ENCODE assay signal across 13 cellular contexts in the genomic region with DNA sequence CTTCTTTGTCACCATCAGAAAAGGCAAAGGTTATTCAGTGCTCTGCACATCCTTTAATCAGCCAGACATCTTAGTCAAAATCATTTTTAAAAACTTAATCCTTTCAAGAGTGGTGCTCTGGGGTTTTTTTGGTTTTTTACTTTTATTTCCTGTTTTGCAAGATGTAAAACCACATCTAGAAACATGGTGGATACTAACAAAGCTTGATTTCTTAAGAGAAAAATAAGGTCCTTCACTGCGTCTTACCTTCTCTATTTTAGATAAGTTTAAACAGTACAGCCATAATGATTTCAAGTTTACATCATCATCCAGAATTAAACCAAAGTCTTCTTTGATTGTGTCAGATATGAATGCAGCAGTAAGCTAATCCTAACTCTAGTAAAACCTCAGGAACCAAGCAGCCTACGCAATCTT. TPM values are rescaled to one million over a fixed set of nuclear protein-coding genes. Genes with fewer than 3 reads are reported as not detected.
DNase-seq lines count a peak whose midpoint lies in the region; ATAC-seq lines count a peak whose summit lies in the region.
"Had no signal": no experiment of that assay in that cellular context is flagged by ENCODE, and none has a peak within 500 bp of the region (broad histone marks: within the 10 kb centered on the region; RNA-seq: fewer than 3 reads in every experiment).

No MANE protein-coding gene starts in this region.

- H3K27me3 Mint-ChIP-seq in activated T-helper 2 cell treated with anti-CD3 and anti-CD28 coated beads, Interferon-gamma antibody, Interleukin-2, Interleukin-4, amounts not matched to agents 10 μg/mL and 5 μg/mL and 100 μg/mL, durations not matched to agents 14 hours and 24 hours and 36 hours (ENCODE audit: low read depth): no peaks in the 10 kb centered on the region
- no peaks in the 10 kb centered on the region for H3K27me3 Mint-ChIP-seq in naive thymus-derived CD8-positive, alpha-beta T cell

- H3K36me3 Mint-ChIP-seq in activated T-helper 2 cell treated with anti-CD3 and anti-CD28 coated beads, Interferon-gamma antibody, Interleukin-2, Interleukin-4, amounts not matched to agents 10 μg/mL and 5 μg/mL and 100 μg/mL, durations not matched to agents 14 hours and 24 hours and 36 hours (ENCODE audit: low read depth): peaks cover 54% of the 10 kb centered on the region
- peaks cover 0 to 26% (median 2%) of the 10 kb centered on the region in 3 donors for H3K36me3 Mint-ChIP-seq in naive thymus-derived CD8-positive, alpha-beta T cell

- peak overlapping the region; percentile 90 for H3K27ac Mint-ChIP-seq in activated T-helper 2 cell treated with anti-CD3 and anti-CD28 coated beads, Interferon-gamma antibody, Interleukin-2, Interleukin-4, amounts not matched to agents 10 μg/mL and 5 μg/mL and 100 μg/mL, durations not matched to agents 14 hours and 24 hours and 36 hours
- H3K27ac Mint-ChIP-seq in naive thymus-derived CD8-positive, alpha-beta T cell: peak overlapping the region; percentile 87 to 99 (median 96)

- ATAC-seq in naive thymus-derived CD8-positive, alpha-beta T cell: peak; percentile 68 to 81
- no peak for ATAC-seq in GM18873 (IDR thresholded peaks at IDR 0.05; ENCODE audit: low FRiP score, unreplicated experiment)

- H3K4me3 ChIP-seq in Jurkat, Clone E6-1 (ENCODE audit: low read length): no peak overlapping the region
- H3K4me3 ChIP-seq: mucosa of descending colon had no signal

- peak overlapping the region; percentile 74 for H3K4me3 Mint-ChIP-seq in activated T-helper 2 cell treated with anti-CD3 and anti-CD28 coated beads, Interferon-gamma antibody, Interleukin-2, Interleukin-4, amounts not matched to agents 10 μg/mL and 5 μg/mL and 100 μg/mL, durations not matched to agents 14 hours and 24 hours and 36 hours (ENCODE audit: low read depth)
- H3K4me3 Mint-ChIP-seq in naive thymus-derived CD8-positive, alpha-beta T cell: peak overlapping the region; percentile 73 to 94 (median 89)

- POLR2A ChIA-PET in naive thymus-derived CD8-positive, alpha-beta T cell (lab: Charles Lee): interaction anchor here (0.7 to 6.5 kb wide), 17 partner anchors 9 to 243 kb away, joined by 3 to 60 read pairs (median 5); a partner anchor contains a TSS

- DNase-seq in CD1c-positive myeloid dendritic cell (ENCODE audit: extremely low spot score) (peak; percentile 62), globus pallidus (ENCODE audit: low spot score) (no peak), D341Med (ENCODE audit: low spot score) (no peak), DMS153 treated with DMSO at 0.1 percent for 48 hours (lab: John Stamatoyannopoulos, UW; ENCODE audit: unreplicated experiment) (no peak)
- DNase-seq in Jurkat, Clone E6-1 (ENCODE audit: low read depth, low spot score): peak; percentile 89
- no peak for DNase-seq in activated T-helper 2 cell treated with anti-CD3 and anti-CD28 coated beads, Interferon-gamma antibody, Interleukin-2, Interleukin-4, amounts not matched to agents 10 μg/mL and 5 μg/mL and 100 μg/mL, durations not matched to agents 14 hours and 24 hours and 36 hours (ENCODE audit: low spot score)
- peak in 4 of 10 donors; percentile 28 to 88 (median 80) for DNase-seq in naive thymus-derived CD8-positive, alpha-beta T cell
- DNase-seq: activated gamma-delta T cell; COR-L47; effector CD4-positive, alpha-beta T cell; NCI-H1417 treated with DMSO at 0.1 percent for 48 hours had no signal

- intact Hi-C loops in activated T-helper 2 cell treated with anti-CD3 and anti-CD28 coated beads, Interferon-gamma antibody, Interleukin-2, Interleukin-4, amounts not matched to agents 10 μg/mL and 5 μg/mL and 100 μg/mL, durations not matched to agents 14 hours and 24 hours and 36 hours (cut with micrococcal nuclease): loop anchor here (2.0 kb wide), 5 partner anchors 29 to 167 kb away; no protein-coding TSS in a partner anchor

- H3K4me1 Mint-ChIP-seq in activated T-helper 2 cell treated with anti-CD3 and anti-CD28 coated beads, Interferon-gamma antibody, Interleukin-2, Interleukin-4, amounts not matched to agents 10 μg/mL and 5 μg/mL and 100 μg/mL, durations not matched to agents 14 hours and 24 hours and 36 hours (ENCODE audit: low read depth): peaks cover 75% of the 10 kb centered on the region
- peaks cover 59 to 94% (median 92%) of the 10 kb centered on the region in 4 donors for H3K4me1 Mint-ChIP-seq in naive thymus-derived CD8-positive, alpha-beta T cell

- H3K9me3 Mint-ChIP-seq in activated T-helper 2 cell treated with anti-CD3 and anti-CD28 coated beads, Interferon-gamma antibody, Interleukin-2, Interleukin-4, amounts not matched to agents 10 μg/mL and 5 μg/mL and 100 μg/mL, durations not matched to agents 14 hours and 24 hours and 36 hours: no peaks in the 10 kb centered on the region
- no peaks in the 10 kb centered on the region for H3K9me3 Mint-ChIP-seq in naive thymus-derived CD8-positive, alpha-beta T cell

RNA-seq across cellular contexts. Expression of a gene that starts 6.3 kb away (rescaled TPM):
- 94.5 TPM for polyA plus RNA-seq in Jurkat, Clone E6-1 (2012; ENCODE audit: insufficient read depth, insufficient read length)
- 142 and 144 TPM in 2 replicates for total RNA-seq in activated T-helper 2 cell treated with anti-CD3 and anti-CD28 coated beads, Interferon-gamma antibody, Interleukin-2, Interleukin-4, amounts not matched to agents 10 μg/mL and 5 μg/mL and 100 μg/mL, durations not matched to agents 14 hours and 24 hours and 36 hours
- 100 to 1,000 TPM; 326 to 328 TPM for total RNA-seq in naive thymus-derived CD8-positive, alpha-beta T cell
- polyA plus RNA-seq in naive thymus-derived CD8-positive, alpha-beta T cell: 10 to 100 TPM in 2 of 3 donors, 1 to 10 TPM in 1; 8.9 to 61.1 (median 13.9) TPM

RNA-seq across cellular contexts. Expression of a gene that starts 24.1 kb away (rescaled TPM):
- polyA plus RNA-seq in Jurkat, Clone E6-1 (2012; ENCODE audit: insufficient read depth, insufficient read length): 73.9 TPM
- 115 and 125 TPM in 2 replicates for total RNA-seq in activated T-helper 2 cell treated with anti-CD3 and anti-CD28 coated beads, Interferon-gamma antibody, Interleukin-2, Interleukin-4, amounts not matched to agents 10 μg/mL and 5 μg/mL and 100 μg/mL, durations not matched to agents 14 hours and 24 hours and 36 hours
- 100 to 1,000 TPM; 164 to 169 TPM for total RNA-seq in naive thymus-derived CD8-positive, alpha-beta T cell
- polyA plus RNA-seq in naive thymus-derived CD8-positive, alpha-beta T cell: 10 to 100 TPM; 44.8 to 58.2 (median 44.9) TPM

Comparison
In these comparisons a context has a peak if more than half of its experiments do, and no peak if none do; other contexts are left out.
1. DNase-seq: peak in CD1c-positive myeloid dendritic cell (single experiment) and Jurkat, Clone E6-1 (single experiment); none in activated T-helper 2 cell treated with anti-CD3 and anti-CD28 coated beads, Interferon-gamma antibody, Interleukin-2, Interleukin-4, amounts not matched to agents 10 μg/mL and 5 μg/mL and 100 μg/mL, durations not matched to agents 14 hours and 24 hours and 36 hours (single experiment), globus pallidus (single experiment), D341Med (single experiment) and DMS153 treated with DMSO at 0.1 percent for 48 hours (single experiment).